1 cellular context compared by ENCODE assay signal in the genomic region with DNA sequence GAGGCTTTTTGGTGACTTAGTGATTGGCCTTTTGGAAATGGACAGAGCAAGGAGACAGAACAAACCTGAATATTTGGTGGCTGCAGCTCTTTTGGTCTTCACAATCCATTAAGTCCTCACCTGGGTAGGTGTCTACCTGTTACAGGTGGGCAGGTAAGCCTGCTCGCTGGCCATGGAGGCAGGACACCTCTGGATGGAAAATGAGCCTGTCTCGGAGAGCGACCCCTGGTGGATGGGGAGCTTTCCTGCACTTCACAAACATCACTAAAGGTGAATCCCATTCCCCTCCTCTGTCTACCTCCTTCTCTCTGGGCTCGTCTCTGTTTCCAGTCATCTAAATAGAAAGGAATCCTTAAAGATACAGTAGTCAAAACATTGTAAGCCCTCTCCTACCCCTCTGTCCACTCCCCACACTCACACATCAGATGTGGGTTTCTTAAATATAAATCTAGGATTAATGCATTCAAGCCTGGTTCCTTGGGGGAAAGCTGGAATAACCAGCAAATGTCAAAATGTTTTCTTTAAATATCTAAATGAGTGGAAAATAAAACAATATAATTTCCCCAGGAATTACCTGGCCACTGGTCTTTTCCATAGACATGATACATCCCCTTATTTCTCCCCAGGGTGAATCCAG.
TF ChIP-seq lines count a peak whose summit lies in the region.

No MANE protein-coding gene starts in this region.

TF ChIP-seq in GM12878, 131 proteins besides CTCF, POLR2A, EP300 and RAD21 (continued from another document):
- TF ChIP-seq, protein P1, sequence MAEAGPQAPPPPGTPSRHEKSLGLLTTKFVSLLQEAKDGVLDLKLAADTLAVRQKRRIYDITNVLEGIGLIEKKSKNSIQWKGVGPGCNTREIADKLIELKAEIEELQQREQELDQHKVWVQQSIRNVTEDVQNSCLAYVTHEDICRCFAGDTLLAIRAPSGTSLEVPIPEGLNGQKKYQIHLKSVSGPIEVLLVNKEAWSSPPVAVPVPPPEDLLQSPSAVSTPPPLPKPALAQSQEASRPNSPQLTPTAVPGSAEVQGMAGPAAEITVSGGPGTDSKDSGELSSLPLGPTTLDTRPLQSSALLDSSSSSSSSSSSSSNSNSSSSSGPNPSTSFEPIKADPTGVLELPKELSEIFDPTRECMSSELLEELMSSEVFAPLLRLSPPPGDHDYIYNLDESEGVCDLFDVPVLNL (IDR thresholded peaks at IDR 0.05; ENCODE audit: low read depth, low read length) = no peak
- TF ChIP-seq YY1 (IDR thresholded peaks at IDR 0.05; ENCODE audit: low read depth, low read length) (0 out of 2 replicates have a peak, but pooled peaks have one; percentile 16), SREBF1 (IDR thresholded peaks at IDR 0.05; ENCODE audit: low read length) (no peak), ZSCAN29 (IDR thresholded peaks at IDR 0.05) (no peak), SMAD5 (IDR thresholded peaks at IDR 0.05; ENCODE audit: low read depth) (no peak), POLR2AphosphoS2 (IDR thresholded peaks at IDR 0.05; ENCODE audit: low read depth, low read length) (no peak)
